ENCODE assay signal across 1 cellular context in genomic region chr5:133934822-133935793, GRCh38.
TF ChIP-seq lines count a peak whose summit lies in the region.

No MANE protein-coding gene starts in this region.

TF ChIP-seq in H1, 55 proteins besides CTCF, POLR2A, EP300 and RAD21 (continued from another document):
- TF ChIP-seq CHD7 (IDR thresholded peaks at IDR 0.05; ENCODE audit: insufficient replicate concordance, low read length) (no peak), PHF8 (conservative IDR thresholded peaks at IDR 0.05; ENCODE audit: low read depth, low read length) (no peak), TAF7 (optimal IDR thresholded peaks at IDR 0.05; ENCODE audit: borderline replicate concordance, low read depth, low read length) (no peak), MAFK (IDR thresholded peaks at IDR 0.05; ENCODE audit: low read depth, low read length) (no peak), EZH2 (IDR thresholded peaks at IDR 0.05; ENCODE audit: low read depth, low read length, severe bottlenecking) (no peak), TBP (IDR thresholded peaks at IDR 0.05; ENCODE audit: low read depth, low read length) (no peak), CTBP2 (IDR thresholded peaks at IDR 0.05; ENCODE audit: borderline replicate concordance, insufficient read depth, insufficient read length, low read length) (no peak), BRCA1 (IDR thresholded peaks at IDR 0.05; ENCODE audit: low read depth, low read length) (no peak), GABPA (IDR thresholded peaks at IDR 0.05; ENCODE audit: borderline replicate concordance, insufficient read depth, low read length) (no peak), HDAC2 (IDR thresholded peaks at IDR 0.05; ENCODE audit: borderline replicate concordance in 1 of 2, low read depth in 2 of 2, low read length in 2 of 2) (no peak)
